Comparison of ENCODE assay signal across 17 cellular contexts in genomic region chr2:174868916-174869315, GRCh38.
"Had no signal": no experiment of that assay in that cellular context is flagged by ENCODE, and none has a peak within 500 bp of the region (broad histone marks: within the 10 kb centered on the region; RNA-seq: fewer than 3 reads in every experiment).

No MANE protein-coding gene starts in this region.

- H3K4me3 ChIP-seq: breast epithelium, prostate gland had no signal

- H3K36me3 ChIP-seq: breast epithelium, prostate gland had no signal

- H3K9me3 ChIP-seq: breast epithelium, prostate gland had no signal

- H3K27me3 ChIP-seq: breast epithelium had no signal

- DNase-seq: activated CD4-positive, alpha-beta memory T cell treated with anti-CD3 and anti-CD28 coated beads for 36 hours; activated CD4-positive, CD25-positive, alpha-beta regulatory T cell treated with anti-CD3 and anti-CD28 coated beads, Interleukin-2, amount 50 U/mL, for 72 hours; activated gamma-delta T cell; activated naive CD8-positive, alpha-beta T cell treated with anti-CD3 and anti-CD28 coated beads, Interleukin-2, amount 10 ng/mL, durations not matched to agents 7 days and 5 days; activated T-cell treated with anti-CD3 and anti-CD28 coated beads, Interleukin-2, amount 50 U/mL, for 48 hours; aorta; dermis blood vessel endothelial cell; endodermal cell; left cardiac atrium; natural killer cell; occipital lobe; stimulated activated naive CD4-positive, alpha-beta T cell treated with Interleukin-2 at 50 U/mL for 16 hours; T-helper 2 cell had no signal

- H3K4me1 ChIP-seq: breast epithelium, prostate gland had no signal

- H3K27ac ChIP-seq: breast epithelium, prostate gland had no signal

- ATAC-seq: esophagus mucosa, left cardiac atrium, natural killer cell, sciatic nerve had no signal
